1 cellular context compared by ENCODE assay signal in genomic region chr7:91940572-91941341, GRCh38.
TF ChIP-seq lines count a peak whose summit lies in the region.

TSS of gene AKAP9 (plus strand) at chr7:91940862. CDS start at chr7:91941100, 238 bp downstream.

TF ChIP-seq in GM12878, 131 proteins besides CTCF, POLR2A, EP300 and RAD21 (continued from another document):
- TF ChIP-seq MYC (IDR thresholded peaks at IDR 0.05; ENCODE audit: insufficient read depth, insufficient read length, insufficient replicate concordance, low read length, severe bottlenecking): peak; percentile 37
- no peak for TF ChIP-seq STAT3 (IDR thresholded peaks at IDR 0.05; ENCODE audit: low read depth, low read length)
- TF ChIP-seq SUZ12 (IDR thresholded peaks at IDR 0.05; ENCODE audit: unreplicated experiment): no peak
- no peak for TF ChIP-seq ZNF274 (IDR thresholded peaks at IDR 0.05; ENCODE audit: insufficient read depth, insufficient read length)
- no peak for TF ChIP-seq SRF (IDR thresholded peaks at IDR 0.05; ENCODE audit: low read depth in 2 of 2, low read length in 2 of 2)
- no peak for TF ChIP-seq YBX1 (IDR thresholded peaks at IDR 0.05)
- peak; percentile 64 for TF ChIP-seq IKZF1 (conservative IDR thresholded peaks at IDR 0.05)
- no peak for TF ChIP-seq SKIL (IDR thresholded peaks at IDR 0.05; ENCODE audit: low read depth, poor library complexity, severe bottlenecking)
- peak; percentile 38 for TF ChIP-seq NRF1 (conservative IDR thresholded peaks at IDR 0.05; ENCODE audit: low read depth, low read length)
